Comparison of ENCODE assay signal across 8 cellular contexts in the genomic region with DNA sequence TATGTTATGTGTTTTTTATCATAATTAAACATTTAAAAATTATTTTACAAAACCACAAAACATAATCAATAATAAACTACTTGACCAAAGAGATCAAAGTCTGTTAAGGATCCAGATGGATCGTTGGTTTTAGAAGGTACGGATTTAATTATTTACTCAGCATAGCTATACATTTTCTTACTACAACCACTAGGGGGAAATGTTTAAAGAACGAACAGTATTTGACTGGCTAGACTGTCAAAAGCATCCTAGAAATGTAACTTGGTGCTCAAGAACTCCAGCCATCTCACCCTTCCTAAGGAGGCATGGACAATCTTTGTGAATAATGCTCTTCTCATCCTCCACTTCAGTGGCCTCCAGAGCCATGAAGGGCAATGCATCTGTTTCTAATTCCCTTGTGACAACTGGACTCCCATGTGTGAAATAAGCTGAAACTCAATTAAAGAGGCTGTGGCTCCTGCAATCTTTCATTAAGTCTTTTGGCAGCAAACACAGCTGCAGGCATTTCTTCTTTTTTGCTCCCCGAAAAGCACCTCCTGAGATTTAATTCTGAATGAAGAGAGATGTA.
A peak's percentile ranks its signal among the peaks of the same experiment; 100 is the strongest.
DNase-seq lines count a peak whose midpoint lies in the region; ATAC-seq and TF ChIP-seq lines count a peak whose summit lies in the region.

No MANE protein-coding gene starts in this region.

- peaks cover 10% of the 10 kb centered on the region for H3K36me3 Mint-ChIP-seq in WTC11
- peaks cover 2% of the 10 kb centered on the region for H3K36me3 Mint-ChIP-seq in progenitor cell of endocrine pancreas (ENCODE audit: insufficient read depth)

- CTCF ChIA-PET in WTC11 (lab: Charles Lee), result interaction anchor here (0.6 to 3.2 kb wide), 22 partner anchors 8 to 692 kb away, joined by 3 to 19 read pairs (median 4); partner anchors contain the start of gene LSAMP

- DNase-seq in NCI-H1436 (lab: John Stamatoyannopoulos, UW) (peak; percentile 21), NCI-H1436 treated with DMSO at 0.1 percent for 48 hours (lab: John Stamatoyannopoulos, UW) (no peak), WTC11 (ENCODE audit: low spot score) (no peak), progenitor cell of endocrine pancreas (ENCODE audit: low spot score, unreplicated experiment) (no peak), NCI-H187 treated with DMSO at 0.1 percent for 48 hours (lab: John Stamatoyannopoulos, UW) (no peak), activated gamma-delta T cell (lab: John Stamatoyannopoulos, UW) (no peak)

- peak; percentile 60 for ATAC-seq in HG03469 (IDR thresholded peaks at IDR 0.05; ENCODE audit: unreplicated experiment)
- ATAC-seq in WTC11, result peak; percentile 78
- no peak for ATAC-seq in GM21528 (IDR thresholded peaks at IDR 0.05; ENCODE audit: low FRiP score, unreplicated experiment)

- TF ChIP-seq CTCF in WTC11 (IDR thresholded peaks at IDR 0.05) (peak; percentile 44), progenitor cell of endocrine pancreas (IDR thresholded peaks at IDR 0.05; ENCODE audit: unreplicated experiment) (peak; percentile 63)

- no peak overlapping the region for H3K4me3 Mint-ChIP-seq in WTC11
- H3K4me3 Mint-ChIP-seq in progenitor cell of endocrine pancreas (ENCODE audit: low read depth), result no peak overlapping the region

- H3K27ac Mint-ChIP-seq in WTC11, result no peak overlapping the region
- no peak overlapping the region for H3K27ac Mint-ChIP-seq in progenitor cell of endocrine pancreas

- POLR2A ChIA-PET in WTC11 (lab: Charles Lee), result interaction anchor here (0.7 kb wide), 1 partner anchor 141 kb away, joined by 3 read pairs; no protein-coding TSS in a partner anchor

- H3K4me1 Mint-ChIP-seq in WTC11 (peaks cover 3% of the 10 kb centered on the region; the same call in 1 of the 2 replicates), progenitor cell of endocrine pancreas (ENCODE audit: low read depth) (no peaks in the 10 kb centered on the region)

- peaks cover 16% of the 10 kb centered on the region for H3K9me3 Mint-ChIP-seq in WTC11
- H3K9me3 Mint-ChIP-seq in progenitor cell of endocrine pancreas (ENCODE audit: low read depth), result peaks cover 7% of the 10 kb centered on the region

- no peaks in the 10 kb centered on the region for H3K27me3 Mint-ChIP-seq in WTC11 (ENCODE audit: low read depth)
- H3K27me3 Mint-ChIP-seq in progenitor cell of endocrine pancreas, result no peaks in the 10 kb centered on the region

TF ChIP-seq in WTC11, 78 proteins besides CTCF, POLR2A, EP300 and RAD21:
- TF ChIP-seq NR2C2 (CRISPR knock-in tag; IDR thresholded peaks at IDR 0.05), result no peak
- TF ChIP-seq TCF7 (CRISPR knock-in tag; IDR thresholded peaks at IDR 0.05; ENCODE audit: low read depth), result no peak
- TF ChIP-seq ZNF671 (CRISPR knock-in tag; IDR thresholded peaks at IDR 0.05), result no peak
- TF ChIP-seq, protein P1, sequence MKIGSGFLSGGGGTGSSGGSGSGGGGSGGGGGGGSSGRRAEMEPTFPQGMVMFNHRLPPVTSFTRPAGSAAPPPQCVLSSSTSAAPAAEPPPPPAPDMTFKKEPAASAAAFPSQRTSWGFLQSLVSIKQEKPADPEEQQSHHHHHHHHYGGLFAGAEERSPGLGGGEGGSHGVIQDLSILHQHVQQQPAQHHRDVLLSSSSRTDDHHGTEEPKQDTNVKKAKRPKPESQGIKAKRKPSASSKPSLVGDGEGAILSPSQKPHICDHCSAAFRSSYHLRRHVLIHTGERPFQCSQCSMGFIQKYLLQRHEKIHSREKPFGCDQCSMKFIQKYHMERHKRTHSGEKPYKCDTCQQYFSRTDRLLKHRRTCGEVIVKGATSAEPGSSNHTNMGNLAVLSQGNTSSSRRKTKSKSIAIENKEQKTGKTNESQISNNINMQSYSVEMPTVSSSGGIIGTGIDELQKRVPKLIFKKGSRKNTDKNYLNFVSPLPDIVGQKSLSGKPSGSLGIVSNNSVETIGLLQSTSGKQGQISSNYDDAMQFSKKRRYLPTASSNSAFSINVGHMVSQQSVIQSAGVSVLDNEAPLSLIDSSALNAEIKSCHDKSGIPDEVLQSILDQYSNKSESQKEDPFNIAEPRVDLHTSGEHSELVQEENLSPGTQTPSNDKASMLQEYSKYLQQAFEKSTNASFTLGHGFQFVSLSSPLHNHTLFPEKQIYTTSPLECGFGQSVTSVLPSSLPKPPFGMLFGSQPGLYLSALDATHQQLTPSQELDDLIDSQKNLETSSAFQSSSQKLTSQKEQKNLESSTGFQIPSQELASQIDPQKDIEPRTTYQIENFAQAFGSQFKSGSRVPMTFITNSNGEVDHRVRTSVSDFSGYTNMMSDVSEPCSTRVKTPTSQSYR (CRISPR knock-in tag; IDR thresholded peaks at IDR 0.05), result no peak
- TF ChIP-seq ZNF138 (CRISPR knock-in tag; conservative IDR thresholded peaks at IDR 0.05), result no peak
- TF ChIP-seq GRHL2 (CRISPR knock-in tag; IDR thresholded peaks at IDR 0.05; ENCODE audit: insufficient replicate concordance, severe bottlenecking), result no peak
- no peak for TF ChIP-seq ZBTB21 (CRISPR knock-in tag; IDR thresholded peaks at IDR 0.05; ENCODE audit: borderline replicate concordance)
- TF ChIP-seq, protein P2, sequence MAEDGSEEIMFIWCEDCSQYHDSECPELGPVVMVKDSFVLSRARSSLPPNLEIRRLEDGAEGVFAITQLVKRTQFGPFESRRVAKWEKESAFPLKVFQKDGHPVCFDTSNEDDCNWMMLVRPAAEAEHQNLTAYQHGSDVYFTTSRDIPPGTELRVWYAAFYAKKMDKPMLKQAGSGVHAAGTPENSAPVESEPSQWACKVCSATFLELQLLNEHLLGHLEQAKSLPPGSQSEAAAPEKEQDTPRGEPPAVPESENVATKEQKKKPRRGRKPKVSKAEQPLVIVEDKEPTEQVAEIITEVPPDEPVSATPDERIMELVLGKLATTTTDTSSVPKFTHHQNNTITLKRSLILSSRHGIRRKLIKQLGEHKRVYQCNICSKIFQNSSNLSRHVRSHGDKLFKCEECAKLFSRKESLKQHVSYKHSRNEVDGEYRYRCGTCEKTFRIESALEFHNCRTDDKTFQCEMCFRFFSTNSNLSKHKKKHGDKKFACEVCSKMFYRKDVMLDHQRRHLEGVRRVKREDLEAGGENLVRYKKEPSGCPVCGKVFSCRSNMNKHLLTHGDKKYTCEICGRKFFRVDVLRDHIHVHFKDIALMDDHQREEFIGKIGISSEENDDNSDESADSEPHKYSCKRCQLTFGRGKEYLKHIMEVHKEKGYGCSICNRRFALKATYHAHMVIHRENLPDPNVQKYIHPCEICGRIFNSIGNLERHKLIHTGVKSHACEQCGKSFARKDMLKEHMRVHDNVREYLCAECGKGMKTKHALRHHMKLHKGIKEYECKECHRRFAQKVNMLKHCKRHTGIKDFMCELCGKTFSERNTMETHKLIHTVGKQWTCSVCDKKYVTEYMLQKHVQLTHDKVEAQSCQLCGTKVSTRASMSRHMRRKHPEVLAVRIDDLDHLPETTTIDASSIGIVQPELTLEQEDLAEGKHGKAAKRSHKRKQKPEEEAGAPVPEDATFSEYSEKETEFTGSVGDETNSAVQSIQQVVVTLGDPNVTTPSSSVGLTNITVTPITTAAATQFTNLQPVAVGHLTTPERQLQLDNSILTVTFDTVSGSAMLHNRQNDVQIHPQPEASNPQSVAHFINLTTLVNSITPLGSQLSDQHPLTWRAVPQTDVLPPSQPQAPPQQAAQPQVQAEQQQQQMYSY (CRISPR knock-in tag; IDR thresholded peaks at IDR 0.05), result no peak
- TF ChIP-seq ATF1 (CRISPR knock-in tag; IDR thresholded peaks at IDR 0.05), result no peak
- TF ChIP-seq RORB (CRISPR knock-in tag; IDR thresholded peaks at IDR 0.05), result no peak
- no peak for TF ChIP-seq ZNF121 (CRISPR knock-in tag; IDR thresholded peaks at IDR 0.05)
- no peak for TF ChIP-seq EMX1 (CRISPR knock-in tag; IDR thresholded peaks at IDR 0.05)
- no peak for TF ChIP-seq NFYB (CRISPR knock-in tag; conservative IDR thresholded peaks at IDR 0.05; ENCODE audit: low read depth)
- no peak for TF ChIP-seq ATF6 (CRISPR knock-in tag; IDR thresholded peaks at IDR 0.05)
- no peak for TF ChIP-seq FOXJ3 (CRISPR knock-in tag; IDR thresholded peaks at IDR 0.05; ENCODE audit: borderline replicate concordance)
- TF ChIP-seq TEAD4 (CRISPR knock-in tag; IDR thresholded peaks at IDR 0.05), result no peak
- TF ChIP-seq ZNF219 (CRISPR knock-in tag; IDR thresholded peaks at IDR 0.05; ENCODE audit: borderline replicate concordance), result no peak
- TF ChIP-seq, protein P3, sequence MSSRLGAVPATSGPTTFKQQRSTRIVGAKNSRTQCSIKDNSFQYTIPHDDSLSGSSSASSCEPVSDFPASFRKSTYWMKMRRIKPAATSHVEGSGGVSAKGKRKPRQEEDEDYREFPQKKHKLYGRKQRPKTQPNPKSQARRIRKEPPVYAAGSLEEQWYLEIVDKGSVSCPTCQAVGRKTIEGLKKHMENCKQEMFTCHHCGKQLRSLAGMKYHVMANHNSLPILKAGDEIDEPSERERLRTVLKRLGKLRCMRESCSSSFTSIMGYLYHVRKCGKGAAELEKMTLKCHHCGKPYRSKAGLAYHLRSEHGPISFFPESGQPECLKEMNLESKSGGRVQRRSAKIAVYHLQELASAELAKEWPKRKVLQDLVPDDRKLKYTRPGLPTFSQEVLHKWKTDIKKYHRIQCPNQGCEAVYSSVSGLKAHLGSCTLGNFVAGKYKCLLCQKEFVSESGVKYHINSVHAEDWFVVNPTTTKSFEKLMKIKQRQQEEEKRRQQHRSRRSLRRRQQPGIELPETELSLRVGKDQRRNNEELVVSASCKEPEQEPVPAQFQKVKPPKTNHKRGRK (CRISPR knock-in tag; IDR thresholded peaks at IDR 0.05; ENCODE audit: borderline replicate concordance), result no peak
